ENCODE assay signal across 13 cellular contexts in the genomic region with DNA sequence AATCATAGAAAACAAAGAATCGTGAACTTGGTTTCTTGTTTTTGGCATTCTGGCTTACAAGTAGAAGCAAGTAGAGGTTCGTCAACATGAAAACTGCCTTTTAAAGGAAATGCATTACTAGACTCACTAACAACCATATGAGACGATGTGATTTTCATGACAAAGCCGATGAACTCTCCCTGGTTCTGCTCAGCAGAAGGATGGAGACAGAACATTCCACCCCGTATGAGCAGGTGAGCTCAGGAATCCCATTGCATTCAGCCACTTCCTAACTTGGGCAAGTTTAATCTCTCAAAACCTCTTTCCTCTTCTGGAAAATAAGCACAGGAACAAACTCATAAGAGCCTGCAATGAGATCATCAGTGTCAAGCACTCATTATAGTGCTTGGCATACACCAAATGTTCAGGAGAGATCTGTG. TPM values are rescaled to one million over a fixed set of nuclear protein-coding genes. Genes with fewer than 3 reads are reported as not detected.
DNase-seq lines count a peak whose midpoint lies in the region; ATAC-seq, FAIRE-seq and TF ChIP-seq lines count a peak whose summit lies in the region.
"Had no signal": no experiment of that assay in that cellular context is flagged by ENCODE, and none has a peak within 500 bp of the region (broad histone marks: within the 10 kb centered on the region; RNA-seq: fewer than 3 reads in every experiment).

No MANE protein-coding gene starts in this region.

- no peaks in the 10 kb centered on the region for H3K9me3 Mint-ChIP-seq in astrocyte (ENCODE audit: unreplicated experiment)
- H3K9me3 Mint-ChIP-seq in activated naive CD4-positive, alpha-beta T cell treated with anti-CD3 and anti-CD28 coated beads, Interleukin-2, amount 50 U/mL, for 72 hours: no peaks in the 10 kb centered on the region
- H3K9me3 Mint-ChIP-seq in stimulated activated memory B cell treated with anti-CD40 and anti-IgM and Interleukin-4, amounts not matched to agents 10 μg/mL and 1 μg/mL and 100 μg/mL, for 72 hours: peaks cover 2% of the 10 kb centered on the region
- no peaks in the 10 kb centered on the region for H3K9me3 Mint-ChIP-seq in stimulated activated naive CD8-positive, alpha-beta T cell treated with anti-CD3 and anti-CD28 coated beads, Interleukin-15, amount 100 ng/mL, for 72 hours
- H3K9me3 Mint-ChIP-seq: activated T-helper 2 cell treated with anti-CD3 and anti-CD28 coated beads, Interferon-gamma antibody, Interleukin-2, Interleukin-4, amounts not matched to agents 10 μg/mL and 5 μg/mL and 100 μg/mL, durations not matched to agents 14 hours and 24 hours and 36 hours; T-helper 2 cell treated with Interferon-gamma antibody and Interleukin-4, amounts not matched to agents 5 μg/mL and 100 μg/mL, for 36 hours had no signal

- peaks cover 18% of the 10 kb centered on the region for H4K20me1 ChIP-seq in astrocyte (ENCODE audit: insufficient read depth, low read length)

- peaks cover 45% of the 10 kb centered on the region for H3K79me2 ChIP-seq in astrocyte (ENCODE audit: insufficient read depth, low read length)

- TF ChIP-seq POLR2A in H54 (IDR thresholded peaks at IDR 0.05; ENCODE audit: low read depth, low read length): no peak

- H3K36me3 ChIP-seq in astrocyte (ENCODE audit: insufficient read depth, low read length) (no peaks in the 10 kb centered on the region), left ventricle myocardium inferior (no peaks in the 10 kb centered on the region)

- H3K4me1 ChIP-seq in astrocyte (ENCODE audit: insufficient read depth, low read length) (peaks cover 31% of the 10 kb centered on the region), left ventricle myocardium inferior (peaks cover 37% of the 10 kb centered on the region)

- TF ChIP-seq CTCF in astrocyte (IDR thresholded peaks at IDR 0.05; ENCODE audit: insufficient read depth, low read depth, low read length): no peak
- TF ChIP-seq CTCF in left ventricle myocardium inferior (IDR thresholded peaks at IDR 0.05; ENCODE audit: borderline replicate concordance): no peak

- peak overlapping the region; percentile 86 for H3K27ac ChIP-seq in astrocyte (ENCODE audit: low read depth, low read length)
- H3K27ac ChIP-seq in left ventricle myocardium inferior (replicated peaks): peak overlapping the region; percentile 58
- H3K27ac ChIP-seq: HL-60 had no signal

- peak; percentile 53 for ATAC-seq in sciatic nerve
- no peak for ATAC-seq in activated naive CD4-positive, alpha-beta T cell treated with anti-CD3 and anti-CD28 coated beads, Interleukin-2, amount 50 U/mL, for 72 hours
- no peak for ATAC-seq in stimulated activated memory B cell treated with anti-CD40 and anti-IgM and Interleukin-4, amounts not matched to agents 10 μg/mL and 1 μg/mL and 100 μg/mL, for 72 hours
- ATAC-seq in stimulated activated naive CD8-positive, alpha-beta T cell treated with anti-CD3 and anti-CD28 coated beads, Interleukin-15, amount 100 ng/mL, for 72 hours: no peak
- no peak for ATAC-seq in GM19035 (IDR thresholded peaks at IDR 0.05; ENCODE audit: unreplicated experiment)

- FAIRE-seq in H54 (lab: Jason Lieb, UNC) (no peak), astrocyte (lab: Jason Lieb, UNC) (no peak)

- peaks cover 2% of the 10 kb centered on the region for H3K36me3 Mint-ChIP-seq in astrocyte (ENCODE audit: low read depth, unreplicated experiment)
- H3K36me3 Mint-ChIP-seq in activated naive CD4-positive, alpha-beta T cell treated with anti-CD3 and anti-CD28 coated beads, Interleukin-2, amount 50 U/mL, for 72 hours: peaks cover 4 to 9% of the 10 kb centered on the region in 2 donors
- no peaks in the 10 kb centered on the region for H3K36me3 Mint-ChIP-seq in stimulated activated memory B cell treated with anti-CD40 and anti-IgM and Interleukin-4, amounts not matched to agents 10 μg/mL and 1 μg/mL and 100 μg/mL, for 72 hours

- H3K9me3 ChIP-seq in astrocyte (ENCODE audit: insufficient read depth, low read depth, low read length): no peaks in the 10 kb centered on the region
- no peaks in the 10 kb centered on the region for H3K9me3 ChIP-seq in left ventricle myocardium inferior (replicated peaks)

- H3K27ac Mint-ChIP-seq in astrocyte (ENCODE audit: unreplicated experiment): peak overlapping the region; percentile 21
- H3K27ac Mint-ChIP-seq in activated naive CD4-positive, alpha-beta T cell treated with anti-CD3 and anti-CD28 coated beads, Interleukin-2, amount 50 U/mL, for 72 hours: no peak overlapping the region
- no peak overlapping the region for H3K27ac Mint-ChIP-seq in stimulated activated memory B cell treated with anti-CD40 and anti-IgM and Interleukin-4, amounts not matched to agents 10 μg/mL and 1 μg/mL and 100 μg/mL, for 72 hours
- H3K27ac Mint-ChIP-seq in stimulated activated naive CD8-positive, alpha-beta T cell treated with anti-CD3 and anti-CD28 coated beads, Interleukin-15, amount 100 ng/mL, for 72 hours: no peak overlapping the region
- H3K27ac Mint-ChIP-seq: activated T-helper 2 cell treated with anti-CD3 and anti-CD28 coated beads, Interferon-gamma antibody, Interleukin-2, Interleukin-4, amounts not matched to agents 10 μg/mL and 5 μg/mL and 100 μg/mL, durations not matched to agents 14 hours and 24 hours and 36 hours had no signal

- H3K27me3 Mint-ChIP-seq in astrocyte (ENCODE audit: low read depth, unreplicated experiment): no peaks in the 10 kb centered on the region
- H3K27me3 Mint-ChIP-seq in stimulated activated memory B cell treated with anti-CD40 and anti-IgM and Interleukin-4, amounts not matched to agents 10 μg/mL and 1 μg/mL and 100 μg/mL, for 72 hours: no peaks in the 10 kb centered on the region
- no peaks in the 10 kb centered on the region for H3K27me3 Mint-ChIP-seq in stimulated activated naive CD8-positive, alpha-beta T cell treated with anti-CD3 and anti-CD28 coated beads, Interleukin-15, amount 100 ng/mL, for 72 hours

- peak overlapping the region; percentile 6 for H2AFZ ChIP-seq in astrocyte (ENCODE audit: low read depth, low read length)

- H3K27me3 ChIP-seq in astrocyte (ENCODE audit: insufficient read depth, low read length): no peaks in the 10 kb centered on the region
- no peaks in the 10 kb centered on the region for H3K27me3 ChIP-seq in left ventricle myocardium inferior (ENCODE audit: low read depth)

- H3K4me1 Mint-ChIP-seq in astrocyte (ENCODE audit: low read depth, unreplicated experiment): peaks cover 30% of the 10 kb centered on the region
- no peaks in the 10 kb centered on the region for H3K4me1 Mint-ChIP-seq in stimulated activated memory B cell treated with anti-CD40 and anti-IgM and Interleukin-4, amounts not matched to agents 10 μg/mL and 1 μg/mL and 100 μg/mL, for 72 hours
- peaks cover 29% of the 10 kb centered on the region for H3K4me1 Mint-ChIP-seq in stimulated activated naive CD8-positive, alpha-beta T cell treated with anti-CD3 and anti-CD28 coated beads, Interleukin-15, amount 100 ng/mL, for 72 hours

- H3K9ac ChIP-seq in astrocyte (ENCODE audit: low read length): peak overlapping the region; percentile 73

- H3K4me2 ChIP-seq in astrocyte (ENCODE audit: low read length): peak overlapping the region; percentile 78

- peak overlapping the region; percentile 24 for H3K4me3 ChIP-seq in astrocyte (ENCODE audit: insufficient read depth, low read depth, low read length)
- H3K4me3 ChIP-seq in left ventricle myocardium inferior: peak overlapping the region; percentile 28

- intact Hi-C loops in left ventricle myocardium inferior (cut with micrococcal nuclease) (no loop called here), sciatic nerve (cut with DNase I) (no loop called here)

- no peak overlapping the region for H3K4me3 Mint-ChIP-seq in astrocyte (ENCODE audit: unreplicated experiment)
- no peak overlapping the region for H3K4me3 Mint-ChIP-seq in stimulated activated memory B cell treated with anti-CD40 and anti-IgM and Interleukin-4, amounts not matched to agents 10 μg/mL and 1 μg/mL and 100 μg/mL, for 72 hours
- no peak overlapping the region for H3K4me3 Mint-ChIP-seq in stimulated activated naive CD8-positive, alpha-beta T cell treated with anti-CD3 and anti-CD28 coated beads, Interleukin-15, amount 100 ng/mL, for 72 hours
- H3K4me3 Mint-ChIP-seq: T-helper 2 cell treated with Interferon-gamma antibody and Interleukin-4, amounts not matched to agents 5 μg/mL and 100 μg/mL, for 36 hours had no signal

- DNase-seq in H54 (ENCODE audit: insufficient read length, low spot score) (peak; percentile 36), astrocyte (ENCODE audit: low read depth) (peak; percentile 48), left ventricle myocardium inferior (no peak), sciatic nerve (ENCODE audit: low spot score) (no peak)
- no peak for DNase-seq in activated naive CD4-positive, alpha-beta T cell treated with anti-CD3 and anti-CD28 coated beads, Interleukin-2, amount 50 U/mL, for 72 hours (ENCODE audit: low spot score in 2 of 2)
- DNase-seq in stimulated activated naive CD8-positive, alpha-beta T cell treated with anti-CD3 and anti-CD28 coated beads, Interleukin-15, amount 100 ng/mL, for 72 hours: no peak
- DNase-seq: NCI-H2081; stimulated activated naive CD4-positive, alpha-beta T cell had no signal

RNA-seq across cellular contexts. Expression of a gene that starts 57.4 kb away (rescaled TPM):
- total RNA-seq in astrocyte (70.4 and 73.3 TPM in 2 replicates), left ventricle myocardium inferior (403 TPM), sciatic nerve (34.5 TPM)
- total RNA-seq in activated naive CD4-positive, alpha-beta T cell treated with anti-CD3 and anti-CD28 coated beads, Interleukin-2, amount 50 U/mL, for 72 hours: 10 to 100 TPM in 1 of 2 donors, 1 to 10 TPM in 1; 7.4 to 12.4 TPM

Comparison
In these comparisons a context has a peak if more than half of its experiments do, and no peak if none do; other contexts are left out.
1. DNase-seq: peak in H54 (single experiment) and astrocyte (single experiment); none in left ventricle myocardium inferior (single experiment), sciatic nerve (single experiment), activated naive CD4-positive, alpha-beta T cell treated with anti-CD3 and anti-CD28 coated beads, Interleukin-2, amount 50 U/mL, for 72 hours (0 of 2) and stimulated activated naive CD8-positive, alpha-beta T cell treated with anti-CD3 and anti-CD28 coated beads, Interleukin-15, amount 100 ng/mL, for 72 hours (0 of 2).